Comparison of ENCODE assay signal across 9 cellular contexts in the genomic region with DNA sequence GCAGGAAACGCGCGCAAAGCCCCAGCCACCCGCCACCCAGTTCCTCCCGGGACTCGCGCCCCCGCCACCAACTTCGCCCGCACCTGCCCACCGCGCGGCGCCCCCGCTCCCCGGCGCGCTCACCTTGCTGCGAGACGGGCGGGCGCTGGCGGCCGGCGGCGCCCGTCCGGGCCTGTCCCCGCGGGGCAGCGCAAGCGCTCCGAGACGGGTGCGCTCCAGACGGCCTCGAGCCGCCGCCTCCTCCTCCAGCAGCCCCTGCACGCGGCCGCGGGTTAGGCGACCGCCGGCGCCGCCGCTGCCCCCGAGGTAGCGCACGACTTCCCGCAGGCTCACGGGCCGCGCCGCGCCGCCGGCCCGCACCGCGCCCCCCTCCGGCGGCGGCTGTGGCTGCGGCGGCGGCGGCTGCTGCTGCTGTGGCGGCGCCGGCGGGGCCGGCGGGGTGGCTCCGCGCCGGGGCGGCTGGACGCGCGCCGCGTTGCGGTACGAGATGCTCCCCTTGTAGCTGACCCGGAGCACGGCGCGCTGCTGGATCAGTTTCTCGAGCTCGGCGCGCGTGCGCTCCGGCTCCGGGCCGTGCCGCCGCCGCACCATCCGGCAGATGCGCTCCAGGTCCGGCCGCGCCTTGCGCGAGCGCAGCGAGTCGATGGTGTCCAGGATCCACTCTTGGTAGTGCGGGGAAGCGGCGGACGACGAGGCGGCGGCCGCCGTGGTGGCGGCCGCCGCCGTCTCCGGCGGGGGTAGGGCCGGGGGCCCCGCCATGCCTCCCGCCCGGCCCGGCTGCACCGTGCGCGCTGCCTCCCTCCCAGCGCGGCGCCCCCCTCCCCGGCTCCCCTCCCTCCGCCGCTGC. TPM values are rescaled to one million over a fixed set of nuclear protein-coding genes. Genes with fewer than 3 reads are reported as not detected.
DNase-seq lines count a peak whose midpoint lies in the region; ATAC-seq, FAIRE-seq and TF ChIP-seq lines count a peak whose summit lies in the region.
"Had no signal": no experiment of that assay in that cellular context is flagged by ENCODE, and none has a peak within 500 bp of the region (broad histone marks: within the 10 kb centered on the region; RNA-seq: fewer than 3 reads in every experiment).

No MANE protein-coding gene starts in this region.

- H3K36me3 Mint-ChIP-seq in naive thymus-derived CD4-positive, alpha-beta T cell: peaks cover 4 to 28% (median 7%) of the 10 kb centered on the region in 5 donors

- H3K27me3 Mint-ChIP-seq in naive thymus-derived CD4-positive, alpha-beta T cell: no peaks in the 10 kb centered on the region

- intact Hi-C loops in naive thymus-derived CD4-positive, alpha-beta T cell (cut with micrococcal nuclease): loop anchor here (1.0 to 10.0 kb wide), 8 partner anchors 9 to 483 kb away; a partner anchor contains a TSS
- intact Hi-C loops in upper lobe of right lung (cut with DNase I): no loop called here

- H3K4me3 Mint-ChIP-seq in naive thymus-derived CD4-positive, alpha-beta T cell: peak overlapping the region; percentile 71 to 97 (median 82)

- no peaks in the 10 kb centered on the region for H3K27me3 ChIP-seq in naive thymus-derived CD4-positive, alpha-beta T cell (ENCODE audit: control insufficient read depth in 2 of 2, insufficient read depth in 2 of 2, low read length in 2 of 2)
- H3K27me3 ChIP-seq in upper lobe of right lung: no peaks in the 10 kb centered on the region

- DNase-seq in Ammon's horn (ENCODE audit: low spot score) (peak; percentile 42), GM19239 (ENCODE audit: insufficient read length, low spot score) (peak; percentile 75), NCI-H1092 (lab: John Stamatoyannopoulos, UW) (peak; percentile 15), activated T-cell treated with anti-CD3 and anti-CD28 coated beads for 4 hours (peak; percentile 35), upper lobe of right lung (peak; percentile 83)
- peak in 8 of 9 donors; percentile 27 to 58 (median 38) for DNase-seq in naive thymus-derived CD4-positive, alpha-beta T cell

- peak overlapping the region; percentile 60 for H3K27ac ChIP-seq in naive thymus-derived CD4-positive, alpha-beta T cell (ENCODE audit: low read depth, low read length)
- peak overlapping the region; percentile 55 for H3K27ac ChIP-seq in upper lobe of right lung

- POLR2A ChIA-PET in naive thymus-derived CD4-positive, alpha-beta T cell (lab: Charles Lee): interaction anchor here (0.6 to 2.1 kb wide), 7 partner anchors 8 to 319 kb away, joined by 3 to 9 read pairs (median 4); a partner anchor contains a TSS

- peaks cover 8 to 10% of the 10 kb centered on the region in 2 donors for H3K4me1 ChIP-seq in naive thymus-derived CD4-positive, alpha-beta T cell (ENCODE audit: control insufficient read depth in 2 of 2, insufficient read depth in 2 of 2, low read length in 2 of 2)
- no peaks in the 10 kb centered on the region for H3K4me1 ChIP-seq in upper lobe of right lung

- H3K9me3 Mint-ChIP-seq in naive thymus-derived CD4-positive, alpha-beta T cell: peaks cover 0 to 13% (median 3%) of the 10 kb centered on the region in 11 donors

- peaks cover 0 to 8% (median 0%) of the 10 kb centered on the region in 3 experiments for H3K9me3 ChIP-seq in naive thymus-derived CD4-positive, alpha-beta T cell (ENCODE audit: control insufficient read depth in 2 of 3, low read length in 3 of 3)
- peaks cover 9% of the 10 kb centered on the region for H3K9me3 ChIP-seq in upper lobe of right lung

- H3K4me1 Mint-ChIP-seq in naive thymus-derived CD4-positive, alpha-beta T cell: peaks cover 13 to 21% (median 18%) of the 10 kb centered on the region in 7 donors

- ATAC-seq in esophagus mucosa (peak; percentile 3), upper lobe of right lung (peak; percentile 3), GM19035 (IDR thresholded peaks at IDR 0.05; ENCODE audit: unreplicated experiment) (no peak)
- peak; percentile 17 for ATAC-seq in naive thymus-derived CD4-positive, alpha-beta T cell

- no peak for TF ChIP-seq CTCF in upper lobe of right lung (IDR thresholded peaks at IDR 0.05)

- FAIRE-seq in GM19239 (lab: Jason Lieb, UNC): no peak

- CTCF ChIA-PET in naive thymus-derived CD4-positive, alpha-beta T cell (lab: Charles Lee): interaction anchor here (1.0 kb wide), 1 partner anchor 8 kb away, joined by 6 read pairs; no protein-coding TSS in a partner anchor

- H3K36me3 ChIP-seq in naive thymus-derived CD4-positive, alpha-beta T cell (ENCODE audit: control insufficient read depth in 2 of 3, insufficient read depth in 3 of 3, low read length in 3 of 3): peaks cover 0 to 14% (median 0%) of the 10 kb centered on the region in 3 experiments
- H3K36me3 ChIP-seq in upper lobe of right lung: peaks cover 11% of the 10 kb centered on the region

- H3K27ac Mint-ChIP-seq in naive thymus-derived CD4-positive, alpha-beta T cell: peak overlapping the region; percentile 44 to 95 (median 86)

- H3K4me3 ChIP-seq in naive thymus-derived CD4-positive, alpha-beta T cell (ENCODE audit: low read length): no peak overlapping the region
- peak overlapping the region; percentile 66 for H3K4me3 ChIP-seq in upper lobe of right lung

RNA-seq across cellular contexts. Expression of a gene that starts 0.7 kb away (rescaled TPM):
- 24.8 TPM for total RNA-seq in esophagus mucosa
- 10 to 100 TPM; 32.6 to 87.3 (median 62.5) TPM for total RNA-seq in naive thymus-derived CD4-positive, alpha-beta T cell
- 1 to 10 TPM; 3.0 to 4.0 TPM for polyA plus RNA-seq in naive thymus-derived CD4-positive, alpha-beta T cell
- 45.9 TPM for total RNA-seq in upper lobe of right lung

RNA-seq across cellular contexts. Expression of a gene that starts 4.3 kb away (rescaled TPM):
- total RNA-seq in esophagus mucosa: 0.12 TPM
- under 1 TPM in 3 of 5 experiments, not detected in 2; 0.34 to 0.78 (median 0.60) TPM for total RNA-seq in naive thymus-derived CD4-positive, alpha-beta T cell
- not detected for polyA plus RNA-seq in naive thymus-derived CD4-positive, alpha-beta T cell
- total RNA-seq in upper lobe of right lung: not detected
- total RNA-seq: subcutaneous adipose tissue had no signal

RNA-seq across cellular contexts. Expression of a gene that starts 17.3 kb away (rescaled TPM):
- total RNA-seq in esophagus mucosa (3.4 TPM), upper lobe of right lung (6.7 TPM)
- 1 to 10 TPM in 2 of 5 experiments, under 1 TPM in 3; 0.58 to 1.9 (median 0.91) TPM for total RNA-seq in naive thymus-derived CD4-positive, alpha-beta T cell
- under 1 TPM; 0.18 to 0.19 TPM for polyA plus RNA-seq in naive thymus-derived CD4-positive, alpha-beta T cell

RNA-seq across cellular contexts. Expression of a gene that starts 27.7 kb away (rescaled TPM):
- 45.2 TPM for total RNA-seq in esophagus mucosa
- total RNA-seq in naive thymus-derived CD4-positive, alpha-beta T cell: 100 to 1,000 TPM in 1 of 5 experiments, 10 to 100 TPM in 4; 41.3 to 101 (median 63.1) TPM
- 1 to 10 TPM; 1.9 to 2.2 TPM for polyA plus RNA-seq in naive thymus-derived CD4-positive, alpha-beta T cell
- 85.7 TPM for total RNA-seq in upper lobe of right lung

RNA-seq across cellular contexts. Expression of a gene that starts 28.0 kb away (rescaled TPM):
- total RNA-seq in esophagus mucosa: 0.08 TPM
- under 1 TPM in 1 of 5 experiments, not detected in 4; 0.22 TPM for total RNA-seq in naive thymus-derived CD4-positive, alpha-beta T cell
- polyA plus RNA-seq in naive thymus-derived CD4-positive, alpha-beta T cell: not detected
- total RNA-seq in upper lobe of right lung: 10.0 TPM
- total RNA-seq: subcutaneous adipose tissue had no signal

Comparison
In these comparisons a context has a peak if more than half of its experiments do, and no peak if none do; other contexts are left out.
1. DNase-seq: peak in every context shown above with its lines; median percentile 83 in upper lobe of right lung; 75 in GM19239; 42 in Ammon's horn; 38 in naive thymus-derived CD4-positive, alpha-beta T cell; 35 in activated T-cell treated with anti-CD3 and anti-CD28 coated beads for 4 hours; 15 in NCI-H1092.